Comparison of ENCODE assay signal across 25 cellular contexts in genomic region chr18:74803769-74804168, GRCh38.
DNase-seq lines count a peak whose midpoint lies in the region; ATAC-seq and TF ChIP-seq lines count a peak whose summit lies in the region.
"Had no signal": no experiment of that assay in that cellular context is flagged by ENCODE, and none has a peak within 500 bp of the region (broad histone marks: within the 10 kb centered on the region; RNA-seq: fewer than 3 reads in every experiment).

No MANE protein-coding gene starts in this region.

- DNase-seq in Right ventricle myocardium inferior (ENCODE audit: missing footprints) (no peak), cardiac septum (ENCODE audit: low spot score) (no peak), fibroblast of pulmonary artery (ENCODE audit: low read depth) (peak; percentile 66), mesenchymal stem cell (no peak), AG08395 (ENCODE audit: low spot score) (no peak), ACHN (no peak)
- no peak for DNase-seq in activated CD4-positive, alpha-beta T cell treated with anti-CD3 and anti-CD28 coated beads, Interleukin-2, amount 10 ng/mL, durations not matched to agents 7 days and 5 days
- DNase-seq: 8988T; activated CD4-positive, alpha-beta T cell treated with anti-CD3 and anti-CD28 coated beads for 48 hours; activated naive CD8-positive, alpha-beta T cell treated with anti-CD3 and anti-CD28 coated beads, Interleukin-2, amount 10 ng/mL, durations not matched to agents 7 days and 5 days; cortex of kidney; EL; kidney; natural killer cell; NCI-H1105 treated with DMSO at 0.1 percent for 48 hours; NCI-H2081 treated with DMSO at 0.1 percent for 48 hours; NCI-H510A; stimulated activated CD4-positive, alpha-beta T cell treated with anti-CD3 and anti-CD28 coated beads, Interleukin-2, amount 100 ng/mL, for 24 hours; stimulated activated naive CD4-positive, alpha-beta T cell; transverse colon had no signal

- H3K14ac ChIP-seq in mesenchymal stem cell (ENCODE audit: low read length in 2 of 2), result no peak overlapping the region

- H3K4me3 ChIP-seq in fibroblast of pulmonary artery (replicated peaks; ENCODE audit: low read depth, low read length) (no peak overlapping the region), mesenchymal stem cell (ENCODE audit: insufficient read depth in 1 of 2, low read depth in 1 of 2, low read length in 2 of 2) (peak overlapping the region in 1 of 2 experiments; percentile 69)
- H3K4me3 ChIP-seq: BLaER1, hepatocyte had no signal

- no peak overlapping the region for H2BK15ac ChIP-seq in mesenchymal stem cell (ENCODE audit: low read depth, poor library complexity, severe bottlenecking)

- in situ Hi-C loops in ACHN (cut with HindIII; ENCODE audit: low pct_ligation_motif_present, low pct_unique_long_range_greater_than_20kb, low sequenced_read_pairs), result no loop called here

- H3K27me3 ChIP-seq in mesenchymal stem cell (ENCODE audit: control insufficient read depth in 1 of 2, insufficient read depth in 1 of 2, low read length in 2 of 2), result no peaks in the 10 kb centered on the region
- H3K27me3 ChIP-seq: BLaER1, hepatocyte, transverse colon had no signal

- peaks cover 4% of the 10 kb centered on the region for H3K79me1 ChIP-seq in mesenchymal stem cell (replicated peaks; ENCODE audit: low read length, poor library complexity, severe bottlenecking)

- H3K27me3 Mint-ChIP-seq in activated CD4-positive, alpha-beta T cell treated with anti-CD3 and anti-CD28 coated beads, Interleukin-2, amount 10 ng/mL, durations not matched to agents 7 days and 5 days, result no peaks in the 10 kb centered on the region
- H3K27me3 Mint-ChIP-seq: activated naive CD8-positive, alpha-beta T cell treated with anti-CD3 and anti-CD28 coated beads, Interleukin-2, amount 10 ng/mL, durations not matched to agents 7 days and 5 days; activated T-helper 17 cell treated with anti-CD3 and anti-CD28 coated beads, Interleukin-2, amount 50 U/mL, for 72 hours had no signal

- CTCF ChIA-PET in activated CD4-positive, alpha-beta T cell treated with anti-CD3 and anti-CD28 coated beads, Interleukin-2, amount 10 ng/mL, durations not matched to agents 7 days and 5 days (lab: Charles Lee), result no interaction called here

- no peak overlapping the region for H2BK12ac ChIP-seq in mesenchymal stem cell (ENCODE audit: low read length in 2 of 2)

- H3K27ac Mint-ChIP-seq in activated CD4-positive, alpha-beta T cell treated with anti-CD3 and anti-CD28 coated beads, Interleukin-2, amount 10 ng/mL, durations not matched to agents 7 days and 5 days, result no peak overlapping the region
- H3K27ac Mint-ChIP-seq: activated naive CD8-positive, alpha-beta T cell treated with anti-CD3 and anti-CD28 coated beads, Interleukin-2, amount 10 ng/mL, durations not matched to agents 7 days and 5 days; activated T-helper 17 cell treated with anti-CD3 and anti-CD28 coated beads, Interleukin-2, amount 50 U/mL, for 72 hours; natural killer cell had no signal

- H3K9me3 ChIP-seq in mesenchymal stem cell (ENCODE audit: control insufficient read depth, low read length), result no peaks in the 10 kb centered on the region
- H3K9me3 ChIP-seq: BLaER1, transverse colon had no signal

- H3K4ac ChIP-seq in mesenchymal stem cell (ENCODE audit: low read depth in 1 of 2, low read length in 2 of 2), result no peak overlapping the region

- no peak overlapping the region for H3K4me3 Mint-ChIP-seq in activated CD4-positive, alpha-beta T cell treated with anti-CD3 and anti-CD28 coated beads, Interleukin-2, amount 10 ng/mL, durations not matched to agents 7 days and 5 days
- H3K4me3 Mint-ChIP-seq: activated naive CD8-positive, alpha-beta T cell treated with anti-CD3 and anti-CD28 coated beads, Interleukin-2, amount 10 ng/mL, durations not matched to agents 7 days and 5 days; activated T-helper 17 cell treated with anti-CD3 and anti-CD28 coated beads, Interleukin-2, amount 50 U/mL, for 72 hours; natural killer cell had no signal

- H2AFZ ChIP-seq in mesenchymal stem cell (ENCODE audit: low read depth, low read length), result no peak overlapping the region
- H2AFZ ChIP-seq: hepatocyte, parathyroid adenoma had no signal

- no peaks in the 10 kb centered on the region for H3K36me3 ChIP-seq in mesenchymal stem cell (ENCODE audit: control insufficient read depth in 1 of 2, insufficient read depth in 2 of 2, low read depth in 1 of 2, low read length in 2 of 2)
- H3K36me3 ChIP-seq: BLaER1, transverse colon had no signal

- WGBS in mesenchymal stem cell, result 95% methylated on average over 10 of the region's 10 CpGs

- H2BK5ac ChIP-seq in mesenchymal stem cell (ENCODE audit: low read depth, low read length, poor library complexity, severe bottlenecking), result no peak overlapping the region

- H4K91ac ChIP-seq in mesenchymal stem cell (ENCODE audit: low read length), result no peak overlapping the region

- no peak overlapping the region for H4K8ac ChIP-seq in mesenchymal stem cell (ENCODE audit: low read length)

- H2AK5ac ChIP-seq in mesenchymal stem cell (ENCODE audit: low read length, severe bottlenecking), result no peak overlapping the region

- H2BK120ac ChIP-seq in mesenchymal stem cell (ENCODE audit: low read depth, low read length), result no peak overlapping the region

- no peak for TF ChIP-seq CTCF in fibroblast of pulmonary artery (IDR thresholded peaks at IDR 0.05; ENCODE audit: low read length, missing control alignments)

- POLR2A ChIA-PET in activated CD4-positive, alpha-beta T cell treated with anti-CD3 and anti-CD28 coated beads, Interleukin-2, amount 10 ng/mL, durations not matched to agents 7 days and 5 days (lab: Charles Lee), result no interaction called here

- no peaks in the 10 kb centered on the region for H3K9me3 Mint-ChIP-seq in activated CD4-positive, alpha-beta T cell treated with anti-CD3 and anti-CD28 coated beads, Interleukin-2, amount 10 ng/mL, durations not matched to agents 7 days and 5 days
- H3K9me3 Mint-ChIP-seq: activated naive CD8-positive, alpha-beta T cell treated with anti-CD3 and anti-CD28 coated beads, Interleukin-2, amount 10 ng/mL, durations not matched to agents 7 days and 5 days; activated T-helper 17 cell treated with anti-CD3 and anti-CD28 coated beads, Interleukin-2, amount 50 U/mL, for 72 hours; natural killer cell had no signal

- H3K9ac ChIP-seq in mesenchymal stem cell (ENCODE audit: low read length), result peak overlapping the region; percentile 77
- H3K9ac ChIP-seq: BLaER1, parathyroid adenoma had no signal

- H3K27ac ChIP-seq in mesenchymal stem cell (ENCODE audit: low read length, poor library complexity, severe bottlenecking), result no peak overlapping the region
- H3K27ac ChIP-seq: BLaER1, hepatocyte, parathyroid adenoma, transverse colon had no signal

- peaks cover 5% of the 10 kb centered on the region for H3K4me1 ChIP-seq in mesenchymal stem cell (ENCODE audit: control insufficient read depth, insufficient read depth, low read depth, low read length)
- H3K4me1 ChIP-seq: BLaER1, parathyroid adenoma had no signal

- H3K36me3 Mint-ChIP-seq in activated CD4-positive, alpha-beta T cell treated with anti-CD3 and anti-CD28 coated beads, Interleukin-2, amount 10 ng/mL, durations not matched to agents 7 days and 5 days (ENCODE audit: low read depth), result no peaks in the 10 kb centered on the region
- H3K36me3 Mint-ChIP-seq: activated naive CD8-positive, alpha-beta T cell treated with anti-CD3 and anti-CD28 coated beads, Interleukin-2, amount 10 ng/mL, durations not matched to agents 7 days and 5 days; natural killer cell had no signal

- no peak overlapping the region for H3K23ac ChIP-seq in mesenchymal stem cell (ENCODE audit: low read length in 2 of 2)

- ATAC-seq in Right ventricle myocardium inferior (peak; percentile 71), GM19452 (IDR thresholded peaks at IDR 0.05; ENCODE audit: unreplicated experiment) (no peak)
- ATAC-seq: activated T-helper 17 cell treated with anti-CD3 and anti-CD28 coated beads, Interleukin-2, amount 50 U/mL, for 72 hours; natural killer cell had no signal

- H3K4me1 Mint-ChIP-seq in activated CD4-positive, alpha-beta T cell treated with anti-CD3 and anti-CD28 coated beads, Interleukin-2, amount 10 ng/mL, durations not matched to agents 7 days and 5 days, result peaks cover 9% of the 10 kb centered on the region

- no peak overlapping the region for H3K4me2 ChIP-seq in mesenchymal stem cell (ENCODE audit: low read length, poor library complexity, severe bottlenecking)
- H3K4me2 ChIP-seq: BLaER1, hepatocyte had no signal

- no peak overlapping the region for H3K18ac ChIP-seq in mesenchymal stem cell (ENCODE audit: low read depth in 1 of 2, low read length in 2 of 2)

- intact Hi-C loops in Right ventricle myocardium inferior (cut with DNase I) (loop anchor here (2.0 to 5.0 kb wide), 2 partner anchors 39 to 59 kb away; no protein-coding TSS in a partner anchor), cardiac septum (cut with DNase I) (loop anchor here (10.0 kb wide), 1 partner anchor 241 kb away; no protein-coding TSS in a partner anchor)
